In the genomic region with DNA sequence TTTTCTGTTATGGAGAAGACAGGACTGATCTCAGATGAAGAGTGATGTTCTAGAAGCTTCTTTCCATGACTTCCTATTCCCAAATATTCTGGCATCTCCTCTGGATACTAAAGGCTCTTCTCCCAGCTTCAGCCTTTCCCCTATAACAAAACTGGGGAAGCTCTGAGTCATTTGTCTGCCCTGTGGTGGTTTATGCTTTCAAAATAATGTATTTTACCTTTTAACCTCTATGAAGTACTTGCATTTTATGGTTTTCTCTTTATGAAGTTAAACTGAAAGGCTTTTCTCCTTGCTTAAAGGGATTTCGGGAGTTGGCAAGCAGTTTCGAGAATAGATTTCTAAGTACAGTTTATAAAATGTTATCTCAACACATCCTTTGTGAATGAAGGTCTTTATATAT, we compare ENCODE assay signal across 18 cellular contexts.
DNase-seq lines count a peak whose midpoint lies in the region; ATAC-seq and TF ChIP-seq lines count a peak whose summit lies in the region.
"Had no signal": no experiment of that assay in that cellular context is flagged by ENCODE, and none has a peak within 500 bp of the region (broad histone marks: within the 10 kb centered on the region; RNA-seq: fewer than 3 reads in every experiment).

No MANE protein-coding gene starts in this region.

- H3K27ac ChIP-seq in HEK293 (ENCODE audit: extremely low read depth, low read depth, low read length): no peak overlapping the region
- H3K27ac ChIP-seq: BLaER1 treated with 17β-estradiol and CSF1 and Interleukin-3, amounts not matched to agents 10 nM and 100 nM; gastrocnemius medialis; testis had no signal

- H3K36me3 Mint-ChIP-seq in brain: peaks cover 4% of the 10 kb centered on the region

- H3K4me3 Mint-ChIP-seq in brain: peak overlapping the region in 1 of 5 experiments; percentile 6
- H3K4me3 Mint-ChIP-seq: activated CD4-positive, alpha-beta T cell treated with anti-CD3 and anti-CD28 coated beads for 36 hours; activated naive CD4-positive, alpha-beta T cell treated with anti-CD3 and anti-CD28 coated beads, Interleukin-2, amount 50 U/mL, for 24 hours; dendritic cell treated with granulocyte-macrophage colony-stimulating factor and Interleukin-4, amounts not matched to agents 40 ng/mL and 50 ng/mL, for 4 days had no signal

- H3K4me3 ChIP-seq in HEK293 (ENCODE audit: low read depth, low read length) (no peak overlapping the region), fibroblast of the aortic adventitia (ENCODE audit: low read depth, low read length) (no peak overlapping the region)
- H3K4me3 ChIP-seq: BLaER1 treated with 17β-estradiol and CSF1 and Interleukin-3, amounts not matched to agents 10 nM and 100 nM; gastrocnemius medialis; testis had no signal

- H3K9me3 ChIP-seq in HEK293 (ENCODE audit: control insufficient read depth, insufficient read depth, low read depth, low read length): no peaks in the 10 kb centered on the region
- H3K9me3 ChIP-seq: BLaER1 treated with 17β-estradiol and CSF1 and Interleukin-3, amounts not matched to agents 10 nM and 100 nM; gastrocnemius medialis; testis had no signal

- TF ChIP-seq CTCF in HEK293 (tag by site-specific recombination; IDR thresholded peaks at IDR 0.05) (no peak), brain (conservative IDR thresholded peaks at IDR 0.05) (no peak), fibroblast of the aortic adventitia (IDR thresholded peaks at IDR 0.05; ENCODE audit: insufficient read depth, low read length) (no peak)

- H3K9me3 Mint-ChIP-seq in brain: no peaks in the 10 kb centered on the region
- H3K9me3 Mint-ChIP-seq: activated naive CD4-positive, alpha-beta T cell treated with anti-CD3 and anti-CD28 coated beads, Interleukin-2, amount 50 U/mL, for 24 hours; dendritic cell treated with granulocyte-macrophage colony-stimulating factor and Interleukin-4, amounts not matched to agents 40 ng/mL and 50 ng/mL, for 4 days had no signal

- H3K27me3 Mint-ChIP-seq in brain: peaks cover 4% of the 10 kb centered on the region
- H3K27me3 Mint-ChIP-seq: activated CD4-positive, alpha-beta T cell treated with anti-CD3 and anti-CD28 coated beads for 36 hours; activated naive CD4-positive, alpha-beta T cell treated with anti-CD3 and anti-CD28 coated beads, Interleukin-2, amount 50 U/mL, for 24 hours; dendritic cell treated with granulocyte-macrophage colony-stimulating factor and Interleukin-4, amounts not matched to agents 40 ng/mL and 50 ng/mL, for 4 days; progenitor cell of endocrine pancreas had no signal

- POLR2A ChIA-PET in HEK293 (lab: Yijun Ruan, JAX): no interaction called here

- ATAC-seq in left cardiac atrium: no peak
- no peak for ATAC-seq in GM19395 (IDR thresholded peaks at IDR 0.05; ENCODE audit: unreplicated experiment)
- ATAC-seq: activated CD4-positive, alpha-beta T cell treated with anti-CD3 and anti-CD28 coated beads for 36 hours; gastrocnemius medialis had no signal

- CTCF ChIA-PET in HEK293 (lab: Yijun Ruan, JAX): interaction anchor here (2.5 kb wide), 1 partner anchor 46 kb away, joined by 11 read pairs; no protein-coding TSS in a partner anchor

- peak overlapping the region in 3 of 5 experiments; percentile 13 to 81 (median 16) for H3K27ac Mint-ChIP-seq in brain
- H3K27ac Mint-ChIP-seq: activated CD4-positive, alpha-beta T cell treated with anti-CD3 and anti-CD28 coated beads for 36 hours; activated naive CD4-positive, alpha-beta T cell treated with anti-CD3 and anti-CD28 coated beads, Interleukin-2, amount 50 U/mL, for 24 hours; dendritic cell treated with granulocyte-macrophage colony-stimulating factor and Interleukin-4, amounts not matched to agents 40 ng/mL and 50 ng/mL, for 4 days; progenitor cell of endocrine pancreas had no signal

- no peaks in the 10 kb centered on the region for H3K4me1 ChIP-seq in HEK293 (ENCODE audit: control insufficient read depth, insufficient read depth, low read length)
- H3K4me1 ChIP-seq: BLaER1 treated with 17β-estradiol and CSF1 and Interleukin-3, amounts not matched to agents 10 nM and 100 nM; testis had no signal

- intact Hi-C loops in left cardiac atrium (cut with DNase I): no loop called here

- peaks cover 0 to 5% of the 10 kb centered on the region in 2 experiments; a peak in 1 of 3 replicates for H3K36me3 ChIP-seq in HEK293 (ENCODE audit: control insufficient read depth in 2 of 2, insufficient read depth in 1 of 2, low read length in 2 of 2)
- H3K36me3 ChIP-seq: BLaER1 treated with 17β-estradiol and CSF1 and Interleukin-3, amounts not matched to agents 10 nM and 100 nM; gastrocnemius medialis had no signal

- peak; percentile 63 for DNase-seq in fibroblast of the aortic adventitia (ENCODE audit: low read depth)
- peak; percentile 36 for DNase-seq in renal cortical epithelial cell (ENCODE audit: low read depth)
- no peak for DNase-seq in left cardiac atrium
- DNase-seq in central memory CD4-positive, alpha-beta T cell: no peak
- DNase-seq in NCI-H69 (lab: John Stamatoyannopoulos, UW): no peak
- DNase-seq: activated CD4-positive, alpha-beta T cell treated with anti-CD3 and anti-CD28 coated beads for 36 hours; gastrocnemius medialis; MM.1S; NCI-H2107; T-helper 2 cell; testis had no signal

- H3K4me1 Mint-ChIP-seq in brain: peaks cover 32% of the 10 kb centered on the region
- H3K4me1 Mint-ChIP-seq: activated CD4-positive, alpha-beta T cell treated with anti-CD3 and anti-CD28 coated beads for 36 hours; activated naive CD4-positive, alpha-beta T cell treated with anti-CD3 and anti-CD28 coated beads, Interleukin-2, amount 50 U/mL, for 24 hours had no signal

TF ChIP-seq in HEK293, 187 proteins besides CTCF, POLR2A, EP300 and RAD21:
- TF ChIP-seq, protein P1, sequence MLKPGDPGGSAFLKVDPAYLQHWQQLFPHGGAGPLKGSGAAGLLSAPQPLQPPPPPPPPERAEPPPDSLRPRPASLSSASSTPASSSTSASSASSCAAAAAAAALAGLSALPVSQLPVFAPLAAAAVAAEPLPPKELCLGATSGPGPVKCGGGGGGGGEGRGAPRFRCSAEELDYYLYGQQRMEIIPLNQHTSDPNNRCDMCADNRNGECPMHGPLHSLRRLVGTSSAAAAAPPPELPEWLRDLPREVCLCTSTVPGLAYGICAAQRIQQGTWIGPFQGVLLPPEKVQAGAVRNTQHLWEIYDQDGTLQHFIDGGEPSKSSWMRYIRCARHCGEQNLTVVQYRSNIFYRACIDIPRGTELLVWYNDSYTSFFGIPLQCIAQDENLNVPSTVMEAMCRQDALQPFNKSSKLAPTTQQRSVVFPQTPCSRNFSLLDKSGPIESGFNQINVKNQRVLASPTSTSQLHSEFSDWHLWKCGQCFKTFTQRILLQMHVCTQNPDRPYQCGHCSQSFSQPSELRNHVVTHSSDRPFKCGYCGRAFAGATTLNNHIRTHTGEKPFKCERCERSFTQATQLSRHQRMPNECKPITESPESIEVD (tag by site-specific recombination; IDR thresholded peaks at IDR 0.05): peak; percentile 60
- TF ChIP-seq, protein P2, sequence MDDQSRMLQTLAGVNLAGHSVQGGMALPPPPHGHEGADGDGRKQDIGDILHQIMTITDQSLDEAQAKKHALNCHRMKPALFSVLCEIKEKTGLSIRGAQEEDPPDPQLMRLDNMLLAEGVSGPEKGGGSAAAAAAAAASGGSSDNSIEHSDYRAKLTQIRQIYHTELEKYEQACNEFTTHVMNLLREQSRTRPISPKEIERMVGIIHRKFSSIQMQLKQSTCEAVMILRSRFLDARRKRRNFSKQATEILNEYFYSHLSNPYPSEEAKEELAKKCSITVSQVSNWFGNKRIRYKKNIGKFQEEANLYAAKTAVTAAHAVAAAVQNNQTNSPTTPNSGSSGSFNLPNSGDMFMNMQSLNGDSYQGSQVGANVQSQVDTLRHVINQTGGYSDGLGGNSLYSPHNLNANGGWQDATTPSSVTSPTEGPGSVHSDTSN (CRISPR knock-in tag; IDR thresholded peaks at IDR 0.05): no peak

Comparison
In these comparisons a context has a peak if more than half of its experiments do, and no peak if none do; other contexts are left out.
1. DNase-seq: peak in fibroblast of the aortic adventitia (single experiment) and renal cortical epithelial cell (single experiment); none in left cardiac atrium (single experiment), central memory CD4-positive, alpha-beta T cell (single experiment) and NCI-H69 (single experiment).